In genomic region chr4:141645611-141646340, GRCh38 we compare ENCODE assay signal across 1 cellular context.
A peak's percentile ranks its signal among the peaks of the same experiment; 100 is the strongest.
TF ChIP-seq lines count a peak whose summit lies in the region.

No MANE protein-coding gene starts in this region.

TF ChIP-seq in GM12878, 131 proteins besides CTCF, POLR2A, EP300 and RAD21:
- TF ChIP-seq SPI1 (IDR thresholded peaks at IDR 0.05; ENCODE audit: borderline replicate concordance, insufficient read depth, low read depth, low read length): 0 out of 2 replicates have a peak, but pooled peaks have one; percentile 3
- no peak for TF ChIP-seq CBX5 (IDR thresholded peaks at IDR 0.05; ENCODE audit: low read depth)
